In genomic region chr22:34608716-34609115, GRCh38 we compare ENCODE assay signal across 23 cellular contexts.
"Had no signal": no experiment of that assay in that cellular context is flagged by ENCODE, and none has a peak within 500 bp of the region (broad histone marks: within the 10 kb centered on the region; RNA-seq: fewer than 3 reads in every experiment).

No MANE protein-coding gene starts in this region.

- H3K36me3 ChIP-seq: cardiac muscle cell, Peyer's patch had no signal

- H3K4me1 ChIP-seq: Peyer's patch had no signal

- H3K27me3 Mint-ChIP-seq: activated naive CD4-positive, alpha-beta T cell treated with anti-CD3 and anti-CD28 coated beads, Interleukin-2, amount 50 U/mL, for 24 hours had no signal

- H3K9me3 ChIP-seq: Peyer's patch had no signal

- H3K4me1 Mint-ChIP-seq: activated naive CD4-positive, alpha-beta T cell treated with anti-CD3 and anti-CD28 coated beads, Interleukin-2, amount 50 U/mL, for 24 hours; brain; WTC11 had no signal

- H3K27ac ChIP-seq: cardiac muscle cell, Peyer's patch had no signal

- H3K4me3 Mint-ChIP-seq: activated CD8-positive, alpha-beta T cell treated with anti-CD3 and anti-CD28 coated beads, Interleukin-2, amount 10 ng/mL, durations not matched to agents 7 days and 5 days; activated naive CD4-positive, alpha-beta T cell treated with anti-CD3 and anti-CD28 coated beads, Interleukin-2, amount 50 U/mL, for 24 hours; activated T-helper 1 cell treated with anti-CD3 and anti-CD28 coated beads, Interleukin-12 subunit alpha, Interleukin-12 subunit beta, Interleukin-2, Interleukin-4 antibody, amounts not matched to agents 30 ng/mL and 10 ng/mL and 1 ng/mL, durations not matched to agents 14 hours and 24 hours and 36 hours; brain; T-helper 1 cell treated with Interleukin-12 subunit alpha and Interleukin-12 subunit beta and Interleukin-4 antibody, amounts not matched to agents 30 μg/mL and 1 μg/mL, for 36 hours; WTC11 had no signal

- DNase-seq: activated CD4-positive, alpha-beta T cell treated with anti-CD3 and anti-CD28 coated beads for 48 hours; activated CD4-positive, alpha-beta T cell treated with anti-CD3 and anti-CD28 coated beads, Interleukin-2, amount 50 U/mL, for 4 hours; activated CD4-positive, CD25-positive, alpha-beta regulatory T cell treated with anti-CD3 and anti-CD28 coated beads, Interleukin-2, amount 50 U/mL, for 72 hours; activated CD8-positive, alpha-beta memory T cell treated with anti-CD3 and anti-CD28 coated beads, Interleukin-2, amount 50 U/mL, for 48 hours; activated CD8-positive, alpha-beta T cell treated with anti-CD3 and anti-CD28 coated beads, Interleukin-2, amount 10 ng/mL, durations not matched to agents 7 days and 5 days; activated effector memory CD4-positive, alpha-beta T cell treated with Interleukin-2 at 50 U/mL for 16 hours; activated naive CD4-positive, alpha-beta T cell; activated T-cell treated with anti-CD3 and anti-CD28 coated beads, Interleukin-2, amount 50 U/mL, for 1 hour; aorta; NCI-H1105 treated with DMSO at 0.1 percent for 48 hours; NCI-H146; NCI-H187 treated with DMSO at 0.1 percent for 48 hours; NCI-H2081 treated with DMSO at 0.1 percent for 48 hours; NCI-H446; NCI-H524; Peyer's patch; SHP77 treated with DMSO at 0.1 percent for 48 hours had no signal

- H3K4me3 ChIP-seq: cardiac muscle cell, Peyer's patch had no signal

- H3K27me3 ChIP-seq: cardiac muscle cell, Peyer's patch had no signal

- H3K36me3 Mint-ChIP-seq: activated naive CD4-positive, alpha-beta T cell treated with anti-CD3 and anti-CD28 coated beads, Interleukin-2, amount 50 U/mL, for 24 hours; brain had no signal

- ATAC-seq: activated CD8-positive, alpha-beta T cell treated with anti-CD3 and anti-CD28 coated beads, Interleukin-2, amount 10 ng/mL, durations not matched to agents 7 days and 5 days; WTC11 had no signal

- H3K9me3 Mint-ChIP-seq: activated naive CD4-positive, alpha-beta T cell treated with anti-CD3 and anti-CD28 coated beads, Interleukin-2, amount 50 U/mL, for 24 hours had no signal

- H3K27ac Mint-ChIP-seq: activated CD8-positive, alpha-beta T cell treated with anti-CD3 and anti-CD28 coated beads, Interleukin-2, amount 10 ng/mL, durations not matched to agents 7 days and 5 days; activated naive CD4-positive, alpha-beta T cell treated with anti-CD3 and anti-CD28 coated beads, Interleukin-2, amount 50 U/mL, for 24 hours; activated T-helper 1 cell treated with anti-CD3 and anti-CD28 coated beads, Interleukin-12 subunit alpha, Interleukin-12 subunit beta, Interleukin-2, Interleukin-4 antibody, amounts not matched to agents 30 ng/mL and 10 ng/mL and 1 ng/mL, durations not matched to agents 14 hours and 24 hours and 36 hours; brain; T-helper 1 cell treated with Interleukin-12 subunit alpha and Interleukin-12 subunit beta and Interleukin-4 antibody, amounts not matched to agents 30 μg/mL and 1 μg/mL, for 36 hours; WTC11 had no signal
